ENCODE assay signal across 1 cellular context in genomic region chr3:196496183-196496582, GRCh38.
TF ChIP-seq lines count a peak whose summit lies in the region.

No MANE protein-coding gene starts in this region.

TF ChIP-seq in K562, 482 proteins besides CTCF, POLR2A, EP300 and RAD21 (continued from another document and continues in another):
- TF ChIP-seq, protein P1, sequence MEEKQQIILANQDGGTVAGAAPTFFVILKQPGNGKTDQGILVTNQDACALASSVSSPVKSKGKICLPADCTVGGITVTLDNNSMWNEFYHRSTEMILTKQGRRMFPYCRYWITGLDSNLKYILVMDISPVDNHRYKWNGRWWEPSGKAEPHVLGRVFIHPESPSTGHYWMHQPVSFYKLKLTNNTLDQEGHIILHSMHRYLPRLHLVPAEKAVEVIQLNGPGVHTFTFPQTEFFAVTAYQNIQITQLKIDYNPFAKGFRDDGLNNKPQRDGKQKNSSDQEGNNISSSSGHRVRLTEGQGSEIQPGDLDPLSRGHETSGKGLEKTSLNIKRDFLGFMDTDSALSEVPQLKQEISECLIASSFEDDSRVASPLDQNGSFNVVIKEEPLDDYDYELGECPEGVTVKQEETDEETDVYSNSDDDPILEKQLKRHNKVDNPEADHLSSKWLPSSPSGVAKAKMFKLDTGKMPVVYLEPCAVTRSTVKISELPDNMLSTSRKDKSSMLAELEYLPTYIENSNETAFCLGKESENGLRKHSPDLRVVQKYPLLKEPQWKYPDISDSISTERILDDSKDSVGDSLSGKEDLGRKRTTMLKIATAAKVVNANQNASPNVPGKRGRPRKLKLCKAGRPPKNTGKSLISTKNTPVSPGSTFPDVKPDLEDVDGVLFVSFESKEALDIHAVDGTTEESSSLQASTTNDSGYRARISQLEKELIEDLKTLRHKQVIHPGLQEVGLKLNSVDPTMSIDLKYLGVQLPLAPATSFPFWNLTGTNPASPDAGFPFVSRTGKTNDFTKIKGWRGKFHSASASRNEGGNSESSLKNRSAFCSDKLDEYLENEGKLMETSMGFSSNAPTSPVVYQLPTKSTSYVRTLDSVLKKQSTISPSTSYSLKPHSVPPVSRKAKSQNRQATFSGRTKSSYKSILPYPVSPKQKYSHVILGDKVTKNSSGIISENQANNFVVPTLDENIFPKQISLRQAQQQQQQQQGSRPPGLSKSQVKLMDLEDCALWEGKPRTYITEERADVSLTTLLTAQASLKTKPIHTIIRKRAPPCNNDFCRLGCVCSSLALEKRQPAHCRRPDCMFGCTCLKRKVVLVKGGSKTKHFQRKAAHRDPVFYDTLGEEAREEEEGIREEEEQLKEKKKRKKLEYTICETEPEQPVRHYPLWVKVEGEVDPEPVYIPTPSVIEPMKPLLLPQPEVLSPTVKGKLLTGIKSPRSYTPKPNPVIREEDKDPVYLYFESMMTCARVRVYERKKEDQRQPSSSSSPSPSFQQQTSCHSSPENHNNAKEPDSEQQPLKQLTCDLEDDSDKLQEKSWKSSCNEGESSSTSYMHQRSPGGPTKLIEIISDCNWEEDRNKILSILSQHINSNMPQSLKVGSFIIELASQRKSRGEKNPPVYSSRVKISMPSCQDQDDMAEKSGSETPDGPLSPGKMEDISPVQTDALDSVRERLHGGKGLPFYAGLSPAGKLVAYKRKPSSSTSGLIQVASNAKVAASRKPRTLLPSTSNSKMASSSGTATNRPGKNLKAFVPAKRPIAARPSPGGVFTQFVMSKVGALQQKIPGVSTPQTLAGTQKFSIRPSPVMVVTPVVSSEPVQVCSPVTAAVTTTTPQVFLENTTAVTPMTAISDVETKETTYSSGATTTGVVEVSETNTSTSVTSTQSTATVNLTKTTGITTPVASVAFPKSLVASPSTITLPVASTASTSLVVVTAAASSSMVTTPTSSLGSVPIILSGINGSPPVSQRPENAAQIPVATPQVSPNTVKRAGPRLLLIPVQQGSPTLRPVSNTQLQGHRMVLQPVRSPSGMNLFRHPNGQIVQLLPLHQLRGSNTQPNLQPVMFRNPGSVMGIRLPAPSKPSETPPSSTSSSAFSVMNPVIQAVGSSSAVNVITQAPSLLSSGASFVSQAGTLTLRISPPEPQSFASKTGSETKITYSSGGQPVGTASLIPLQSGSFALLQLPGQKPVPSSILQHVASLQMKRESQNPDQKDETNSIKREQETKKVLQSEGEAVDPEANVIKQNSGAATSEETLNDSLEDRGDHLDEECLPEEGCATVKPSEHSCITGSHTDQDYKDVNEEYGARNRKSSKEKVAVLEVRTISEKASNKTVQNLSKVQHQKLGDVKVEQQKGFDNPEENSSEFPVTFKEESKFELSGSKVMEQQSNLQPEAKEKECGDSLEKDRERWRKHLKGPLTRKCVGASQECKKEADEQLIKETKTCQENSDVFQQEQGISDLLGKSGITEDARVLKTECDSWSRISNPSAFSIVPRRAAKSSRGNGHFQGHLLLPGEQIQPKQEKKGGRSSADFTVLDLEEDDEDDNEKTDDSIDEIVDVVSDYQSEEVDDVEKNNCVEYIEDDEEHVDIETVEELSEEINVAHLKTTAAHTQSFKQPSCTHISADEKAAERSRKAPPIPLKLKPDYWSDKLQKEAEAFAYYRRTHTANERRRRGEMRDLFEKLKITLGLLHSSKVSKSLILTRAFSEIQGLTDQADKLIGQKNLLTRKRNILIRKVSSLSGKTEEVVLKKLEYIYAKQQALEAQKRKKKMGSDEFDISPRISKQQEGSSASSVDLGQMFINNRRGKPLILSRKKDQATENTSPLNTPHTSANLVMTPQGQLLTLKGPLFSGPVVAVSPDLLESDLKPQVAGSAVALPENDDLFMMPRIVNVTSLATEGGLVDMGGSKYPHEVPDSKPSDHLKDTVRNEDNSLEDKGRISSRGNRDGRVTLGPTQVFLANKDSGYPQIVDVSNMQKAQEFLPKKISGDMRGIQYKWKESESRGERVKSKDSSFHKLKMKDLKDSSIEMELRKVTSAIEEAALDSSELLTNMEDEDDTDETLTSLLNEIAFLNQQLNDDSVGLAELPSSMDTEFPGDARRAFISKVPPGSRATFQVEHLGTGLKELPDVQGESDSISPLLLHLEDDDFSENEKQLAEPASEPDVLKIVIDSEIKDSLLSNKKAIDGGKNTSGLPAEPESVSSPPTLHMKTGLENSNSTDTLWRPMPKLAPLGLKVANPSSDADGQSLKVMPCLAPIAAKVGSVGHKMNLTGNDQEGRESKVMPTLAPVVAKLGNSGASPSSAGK (IDR thresholded peaks at IDR 0.05) = no peak
- TF ChIP-seq GABPB1 (CRISPR knock-in tag; IDR thresholded peaks at IDR 0.05) = no peak
- no peak for TF ChIP-seq TFAM (CRISPR knock-in tag; conservative IDR thresholded peaks at IDR 0.05)
- no peak for TF ChIP-seq POLR3A (IDR thresholded peaks at IDR 0.05; ENCODE audit: borderline replicate concordance, extremely low read depth, insufficient read depth, insufficient read length)
- TF ChIP-seq RHOXF2B (CRISPR knock-in tag; conservative IDR thresholded peaks at IDR 0.05) = no peak
- no peak for TF ChIP-seq RBM15 (IDR thresholded peaks at IDR 0.05; ENCODE audit: insufficient read depth, low read length)
- peak; percentile 55 for TF ChIP-seq CBFA2T3 (IDR thresholded peaks at IDR 0.05)
- no peak for TF ChIP-seq ZNF41 (CRISPR knock-in tag; conservative IDR thresholded peaks at IDR 0.05)
- TF ChIP-seq HDAC1 (IDR thresholded peaks at IDR 0.05) = peak in 1 of 2 experiments; percentile 65; a peak in 2 of 4 replicates
- peak in 1 of 2 experiments; percentile 31; a peak in 1 of 4 replicates for TF ChIP-seq KDM1A (IDR thresholded peaks at IDR 0.05)
- TF ChIP-seq ZBTB7A (IDR thresholded peaks at IDR 0.05; ENCODE audit: borderline replicate concordance, control insufficient read depth, low read depth, low read length) = no peak
- TF ChIP-seq, protein P2, sequence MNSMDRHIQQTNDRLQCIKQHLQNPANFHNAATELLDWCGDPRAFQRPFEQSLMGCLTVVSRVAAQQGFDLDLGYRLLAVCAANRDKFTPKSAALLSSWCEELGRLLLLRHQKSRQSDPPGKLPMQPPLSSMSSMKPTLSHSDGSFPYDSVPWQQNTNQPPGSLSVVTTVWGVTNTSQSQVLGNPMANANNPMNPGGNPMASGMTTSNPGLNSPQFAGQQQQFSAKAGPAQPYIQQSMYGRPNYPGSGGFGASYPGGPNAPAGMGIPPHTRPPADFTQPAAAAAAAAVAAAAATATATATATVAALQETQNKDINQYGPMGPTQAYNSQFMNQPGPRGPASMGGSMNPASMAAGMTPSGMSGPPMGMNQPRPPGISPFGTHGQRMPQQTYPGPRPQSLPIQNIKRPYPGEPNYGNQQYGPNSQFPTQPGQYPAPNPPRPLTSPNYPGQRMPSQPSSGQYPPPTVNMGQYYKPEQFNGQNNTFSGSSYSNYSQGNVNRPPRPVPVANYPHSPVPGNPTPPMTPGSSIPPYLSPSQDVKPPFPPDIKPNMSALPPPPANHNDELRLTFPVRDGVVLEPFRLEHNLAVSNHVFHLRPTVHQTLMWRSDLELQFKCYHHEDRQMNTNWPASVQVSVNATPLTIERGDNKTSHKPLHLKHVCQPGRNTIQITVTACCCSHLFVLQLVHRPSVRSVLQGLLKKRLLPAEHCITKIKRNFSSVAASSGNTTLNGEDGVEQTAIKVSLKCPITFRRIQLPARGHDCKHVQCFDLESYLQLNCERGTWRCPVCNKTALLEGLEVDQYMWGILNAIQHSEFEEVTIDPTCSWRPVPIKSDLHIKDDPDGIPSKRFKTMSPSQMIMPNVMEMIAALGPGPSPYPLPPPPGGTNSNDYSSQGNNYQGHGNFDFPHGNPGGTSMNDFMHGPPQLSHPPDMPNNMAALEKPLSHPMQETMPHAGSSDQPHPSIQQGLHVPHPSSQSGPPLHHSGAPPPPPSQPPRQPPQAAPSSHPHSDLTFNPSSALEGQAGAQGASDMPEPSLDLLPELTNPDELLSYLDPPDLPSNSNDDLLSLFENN (IDR thresholded peaks at IDR 0.05; ENCODE audit: low read depth in 2 of 2, low read length in 2 of 2) = no peak
- no peak for TF ChIP-seq MAX (CRISPR knock-in tag; IDR thresholded peaks at IDR 0.05)
- TF ChIP-seq HIVEP1 (CRISPR knock-in tag; IDR thresholded peaks at IDR 0.05) = no peak
- TF ChIP-seq ARID2 (IDR thresholded peaks at IDR 0.05) = no peak
- no peak for TF ChIP-seq ZNF121 (CRISPR knock-in tag; conservative IDR thresholded peaks at IDR 0.05)
- no peak for TF ChIP-seq ZBTB17 (CRISPR knock-in tag; IDR thresholded peaks at IDR 0.05)
- TF ChIP-seq AFF4 (CRISPR knock-in tag; IDR thresholded peaks at IDR 0.05) = no peak
- TF ChIP-seq BACH1 (tag; IDR thresholded peaks at IDR 0.05) = no peak
- no peak for TF ChIP-seq HNRNPLL (IDR thresholded peaks at IDR 0.05; ENCODE audit: low read depth, low read length, poor library complexity, severe bottlenecking)
- TF ChIP-seq MYNN (IDR thresholded peaks at IDR 0.05) = no peak
- no peak for TF ChIP-seq MYNN (CRISPR knock-in tag; IDR thresholded peaks at IDR 0.05)
- TF ChIP-seq ETV1 (tag; conservative IDR thresholded peaks at IDR 0.05; ENCODE audit: low read depth) = no peak
- peak; percentile 10 for TF ChIP-seq BRD9 (IDR thresholded peaks at IDR 0.05; ENCODE audit: low read depth, partially characterized antibody)
- TF ChIP-seq ZBTB1 (CRISPR knock-in tag; IDR thresholded peaks at IDR 0.05; ENCODE audit: borderline replicate concordance, low read depth) = no peak
- no peak for TF ChIP-seq GATAD2B (IDR thresholded peaks at IDR 0.05; ENCODE audit: borderline replicate concordance)
- peak; percentile 75 for TF ChIP-seq RAD51 (IDR thresholded peaks at IDR 0.05; ENCODE audit: borderline replicate concordance, low read depth)
- no peak for TF ChIP-seq ESRRA (IDR thresholded peaks at IDR 0.05; ENCODE audit: borderline replicate concordance, low read depth)
- TF ChIP-seq, protein P3, sequence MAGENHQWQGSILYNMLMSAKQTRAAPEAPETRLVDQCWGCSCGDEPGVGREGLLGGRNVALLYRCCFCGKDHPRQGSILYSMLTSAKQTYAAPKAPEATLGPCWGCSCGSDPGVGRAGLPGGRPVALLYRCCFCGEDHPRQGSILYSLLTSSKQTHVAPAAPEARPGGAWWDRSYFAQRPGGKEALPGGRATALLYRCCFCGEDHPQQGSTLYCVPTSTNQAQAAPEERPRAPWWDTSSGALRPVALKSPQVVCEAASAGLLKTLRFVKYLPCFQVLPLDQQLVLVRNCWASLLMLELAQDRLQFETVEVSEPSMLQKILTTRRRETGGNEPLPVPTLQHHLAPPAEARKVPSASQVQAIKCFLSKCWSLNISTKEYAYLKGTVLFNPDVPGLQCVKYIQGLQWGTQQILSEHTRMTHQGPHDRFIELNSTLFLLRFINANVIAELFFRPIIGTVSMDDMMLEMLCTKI (IDR thresholded peaks at IDR 0.05; ENCODE audit: partially characterized antibody) = no peak
- TF ChIP-seq RBM17 (IDR thresholded peaks at IDR 0.05; ENCODE audit: borderline replicate concordance, low read depth, low read length) = no peak
- TF ChIP-seq POLR3G (IDR thresholded peaks at IDR 0.05; ENCODE audit: extremely low read depth, insufficient read length, insufficient replicate concordance) = no peak
- TF ChIP-seq, protein P4, sequence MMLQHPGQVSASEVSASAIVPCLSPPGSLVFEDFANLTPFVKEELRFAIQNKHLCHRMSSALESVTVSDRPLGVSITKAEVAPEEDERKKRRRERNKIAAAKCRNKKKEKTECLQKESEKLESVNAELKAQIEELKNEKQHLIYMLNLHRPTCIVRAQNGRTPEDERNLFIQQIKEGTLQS (IDR thresholded peaks at IDR 0.05) = peak; percentile 10; the same call in 1 of the 2 replicates
- TF ChIP-seq, protein P4 (CRISPR knock-in tag; conservative IDR thresholded peaks at IDR 0.05) = no peak
- peak; percentile 15; the same call in 1 of the 2 replicates for TF ChIP-seq EP400 (IDR thresholded peaks at IDR 0.05)
- no peak for TF ChIP-seq STAT5A (IDR thresholded peaks at IDR 0.05; ENCODE audit: borderline replicate concordance, low read length)
- TF ChIP-seq KHSRP (IDR thresholded peaks at IDR 0.05) = no peak
